ENCODE assay signal across 29 cellular contexts in genomic region chr12:112795582-112795981, GRCh38. TPM values are rescaled to one million over a fixed set of nuclear protein-coding genes. Genes with fewer than 3 reads are reported as not detected.
"Had no signal": no experiment of that assay in that cellular context is flagged by ENCODE, and none has a peak within 500 bp of the region (broad histone marks: within the 10 kb centered on the region; RNA-seq: fewer than 3 reads in every experiment).

No MANE protein-coding gene starts in this region.

- ATAC-seq: esophagus mucosa; gastrocnemius medialis; left ventricle myocardium superior; natural killer cell; psoas muscle; right cardiac atrium; stimulated activated effector memory CD8-positive, alpha-beta T cell treated with anti-CD3 and anti-CD28 coated beads, Interleukin-12 subunit alpha, Interleukin-12 subunit beta, amount 100 ng/mL, for 72 hours had no signal

- H3K36me3 ChIP-seq: gastrocnemius medialis, ovary, sigmoid colon, stomach, tibial artery, upper lobe of left lung had no signal

- H3K4me1 ChIP-seq: gastrocnemius medialis, psoas muscle, sigmoid colon, stomach, testis, tibial artery had no signal

- H3K27ac ChIP-seq: epithelial cell of prostate, gastrocnemius medialis, ovary, psoas muscle, sigmoid colon, stomach, testis, tibial artery, upper lobe of left lung had no signal

- H3K27me3 ChIP-seq: gastrocnemius medialis, ovary, testis had no signal

- H3K4me3 ChIP-seq: gastrocnemius medialis, lung, ovary, psoas muscle, sigmoid colon, stomach, testis, tibial artery, upper lobe of left lung had no signal

- DNase-seq: effector CD8-positive, alpha-beta T cell; foreskin fibroblast; gastrocnemius medialis; head of caudate nucleus; left ventricle myocardium superior; natural killer cell; occipital lobe; ovary; posterior cingulate gyrus; psoas muscle; right cardiac atrium; sigmoid colon; stimulated activated CD4-positive, alpha-beta T cell treated with anti-CD3 and anti-CD28 coated beads, Interleukin-2, amount 100 ng/mL, for 24 hours; stimulated activated CD4-positive, alpha-beta T cell treated with anti-CD3 and anti-CD28 coated beads, Interleukin-4, amount 100 ng/mL, for 24 hours; stimulated activated naive CD4-positive, alpha-beta T cell treated with Interleukin-2 at 50 U/mL for 16 hours; stomach; testis; tibial artery; upper lobe of left lung had no signal

- H3K9me3 ChIP-seq: gastrocnemius medialis, ovary, psoas muscle, sigmoid colon, stomach, testis, tibial artery, upper lobe of left lung had no signal

RNA-seq across cellular contexts. Expression of gene RPH3A, which starts 4.0 kb away (rescaled TPM):
- total RNA-seq: endodermal cell, esophagus mucosa, glomerular endothelial cell, left ventricle myocardium superior, ovary, renal cortical epithelial cell, right cardiac atrium, skeletal muscle tissue, stomach, subcutaneous adipose tissue had no signal
- polyA plus RNA-seq: keratinocyte, right cardiac atrium, stomach had no signal
